ENCODE assay signal across 8 cellular contexts in genomic region chr17:75525806-75526554, GRCh38. TPM values are rescaled to one million over a fixed set of nuclear protein-coding genes. Genes with fewer than 3 reads are reported as not detected.
DNase-seq lines count a peak whose midpoint lies in the region; ATAC-seq, FAIRE-seq and TF ChIP-seq lines count a peak whose summit lies in the region.

No MANE protein-coding gene starts in this region.

- no peaks in the 10 kb centered on the region for H3K79me2 ChIP-seq in GM23248 (ENCODE audit: insufficient read depth)

- H4K20me1 ChIP-seq in GM23248 (ENCODE audit: insufficient read depth), result no peaks in the 10 kb centered on the region

- in situ Hi-C loops in GM23248 (cut with MboI), result no loop called here

- DNase-seq in CD1c-positive myeloid dendritic cell (ENCODE audit: extremely low spot score), result peak; percentile 10
- no peak for DNase-seq in GM23248
- DNase-seq in activated B cell treated with CpG ODN at 0.5 μM for 24 hours, result no peak
- DNase-seq in OCI-M1 (lab: John Stamatoyannopoulos, UW), result no peak
- DNase-seq in frontal cortex (ENCODE audit: low spot score in 2 of 2), result no peak

- peak overlapping the region; percentile 60 for H3K4me3 ChIP-seq in GM23248
- peak overlapping the region; percentile 47 for H3K4me3 ChIP-seq in iPS-11a (ENCODE audit: low read depth, low read length)

- H3K9me3 Mint-ChIP-seq in activated B cell treated with CpG ODN at 0.5 μM for 24 hours, result no peaks in the 10 kb centered on the region
- H3K9me3 Mint-ChIP-seq in stimulated activated memory B cell treated with anti-CD40 and anti-IgM and Interleukin-4, amounts not matched to agents 10 μg/mL and 1 μg/mL and 100 μg/mL, for 72 hours, result no peaks in the 10 kb centered on the region

- intact Hi-C loops in activated B cell treated with CpG ODN at 0.5 μM for 24 hours (cut with micrococcal nuclease), result loop anchor here (1.0 to 2.0 kb wide), 8 partner anchors 10 to 653 kb away; partner anchors contain the start of genes TMEM94 and TSEN54

- no peak for TF ChIP-seq CTCF in activated B cell treated with CpG ODN at 0.5 μM for 24 hours (IDR thresholded peaks at IDR 0.05)

- H3K27me3 ChIP-seq in GM23248 (replicated peaks; ENCODE audit: insufficient read depth), result peaks cover 19% of the 10 kb centered on the region; the same call in 1 of the 2 replicates

- no peaks in the 10 kb centered on the region for H3K9me3 ChIP-seq in GM23248 (ENCODE audit: low read depth)

- no peak for FAIRE-seq in frontal cortex (lab: Jason Lieb, UNC)

- peak overlapping the region; percentile 69 for H3K4me2 ChIP-seq in GM23248 (ENCODE audit: unreplicated experiment)

- ATAC-seq in activated B cell treated with CpG ODN at 0.5 μM for 24 hours (ENCODE audit: low read depth) (no peak), HG02870 (IDR thresholded peaks at IDR 0.05; ENCODE audit: unreplicated experiment) (no peak)
- ATAC-seq in stimulated activated memory B cell treated with anti-CD40 and anti-IgM and Interleukin-4, amounts not matched to agents 10 μg/mL and 1 μg/mL and 100 μg/mL, for 72 hours, result peak; percentile 13

- H2AFZ ChIP-seq in GM23248, result no peak overlapping the region

- no peaks in the 10 kb centered on the region for H3K36me3 ChIP-seq in GM23248 (ENCODE audit: low read depth)

- H3K9ac ChIP-seq in GM23248, result no peak overlapping the region

- no peaks in the 10 kb centered on the region for H3F3A ChIP-seq in GM23248 (ENCODE audit: insufficient read depth)

- peak overlapping the region; percentile 77 for H3K4me3 Mint-ChIP-seq in activated B cell treated with CpG ODN at 0.5 μM for 24 hours
- peak overlapping the region; percentile 75 for H3K4me3 Mint-ChIP-seq in stimulated activated memory B cell treated with anti-CD40 and anti-IgM and Interleukin-4, amounts not matched to agents 10 μg/mL and 1 μg/mL and 100 μg/mL, for 72 hours

- CTCF ChIA-PET in activated B cell treated with CpG ODN at 0.5 μM for 24 hours (lab: Charles Lee), result interaction anchor here (0.7 to 2.5 kb wide), 3 partner anchors 10 to 23 kb away, joined by 3 to 16 read pairs (median 4); partner anchors contain the start of gene TSEN54

- no peak overlapping the region for H3K27ac ChIP-seq in GM23248

- peaks cover 5% of the 10 kb centered on the region for H3K36me3 Mint-ChIP-seq in activated B cell treated with CpG ODN at 0.5 μM for 24 hours (ENCODE audit: low read depth)
- H3K36me3 Mint-ChIP-seq in stimulated activated memory B cell treated with anti-CD40 and anti-IgM and Interleukin-4, amounts not matched to agents 10 μg/mL and 1 μg/mL and 100 μg/mL, for 72 hours, result no peaks in the 10 kb centered on the region

- H3K4me1 Mint-ChIP-seq in activated B cell treated with CpG ODN at 0.5 μM for 24 hours, result peaks cover 10% of the 10 kb centered on the region
- peaks cover 17% of the 10 kb centered on the region for H3K4me1 Mint-ChIP-seq in stimulated activated memory B cell treated with anti-CD40 and anti-IgM and Interleukin-4, amounts not matched to agents 10 μg/mL and 1 μg/mL and 100 μg/mL, for 72 hours

- WGBS in GM23248 (ENCODE audit: low coverage in 1 of 2, low lambda C conversion rate in 2 of 2, missing lambda C conversion rate in 2 of 2), 2 experiments, result 3 to 7% methylated on average over 39 to 50 of the region's 60 CpGs

- POLR2A ChIA-PET in activated B cell treated with CpG ODN at 0.5 μM for 24 hours (lab: Charles Lee), result interaction anchor here (0.9 to 1.8 kb wide), 9 partner anchors 9 to 447 kb away, joined by 3 to 38 read pairs (median 6); partner anchors contain the start of genes TMEM94 and TSEN54

- no peaks in the 10 kb centered on the region for H3K4me1 ChIP-seq in GM23248 (ENCODE audit: insufficient read depth)

- H3K27me3 Mint-ChIP-seq in activated B cell treated with CpG ODN at 0.5 μM for 24 hours, result no peaks in the 10 kb centered on the region
- H3K27me3 Mint-ChIP-seq in stimulated activated memory B cell treated with anti-CD40 and anti-IgM and Interleukin-4, amounts not matched to agents 10 μg/mL and 1 μg/mL and 100 μg/mL, for 72 hours, result no peaks in the 10 kb centered on the region

- no peaks in the 10 kb centered on the region for H3K9me2 ChIP-seq in GM23248 (ENCODE audit: insufficient read depth)

- H3K27ac Mint-ChIP-seq in activated B cell treated with CpG ODN at 0.5 μM for 24 hours, result no peak overlapping the region
- H3K27ac Mint-ChIP-seq in stimulated activated memory B cell treated with anti-CD40 and anti-IgM and Interleukin-4, amounts not matched to agents 10 μg/mL and 1 μg/mL and 100 μg/mL, for 72 hours, result no peak overlapping the region

RNA-seq across cellular contexts. Expression of gene LLGL2, which starts 0.5 kb away (rescaled TPM):
- not detected in 2 replicates for total RNA-seq in GM23248 (2014; rRNA removed; shearing (Covaris generic))
- polyA plus RNA-seq in GM23248 (2016; fragmentation: Nextera tagmentation; extraction: Ambion mirVana), result not detected in 2 replicates
- total RNA-seq in activated B cell treated with CpG ODN at 0.5 μM for 24 hours (27.5 and 29.9 TPM in 2 replicates), frontal cortex (0.82 TPM)

RNA-seq across cellular contexts. Expression of gene TSEN54, which starts 9.7 kb away (rescaled TPM):
- 10.7 and 25.4 TPM in 2 replicates for total RNA-seq in GM23248 (2014; rRNA removed; shearing (Covaris generic))
- polyA plus RNA-seq in GM23248 (2016; fragmentation: Nextera tagmentation; extraction: Ambion mirVana), result 7.9 and 9.8 TPM in 2 replicates
- total RNA-seq in activated B cell treated with CpG ODN at 0.5 μM for 24 hours (21.0 and 24.9 TPM in 2 replicates), frontal cortex (11.4 TPM)

RNA-seq across cellular contexts. Expression of gene CASKIN2, which starts 10.6 kb away (rescaled TPM):
- 6.2 and 9.2 TPM in 2 replicates for total RNA-seq in GM23248 (2014; rRNA removed; shearing (Covaris generic))
- 1.9 and 2.0 TPM in 2 replicates for polyA plus RNA-seq in GM23248 (2016; fragmentation: Nextera tagmentation; extraction: Ambion mirVana)
- total RNA-seq in activated B cell treated with CpG ODN at 0.5 μM for 24 hours (1.2 and 1.4 TPM in 2 replicates), frontal cortex (6.1 TPM)

Comparison
In these comparisons a context has a peak if more than half of its experiments do, and no peak if none do; other contexts are left out.
1. RNA of gene LLGL2, which starts 0.5 kb away (total RNA-seq): 27.5 to 29.9 TPM in activated B cell treated with CpG ODN at 0.5 μM for 24 hours; 0.82 TPM in frontal cortex (single experiment) and not detected in GM23248; every median in the first group is over 10 times any median in the second.